Comparison of ENCODE assay signal across 1 cellular context in the genomic region with DNA sequence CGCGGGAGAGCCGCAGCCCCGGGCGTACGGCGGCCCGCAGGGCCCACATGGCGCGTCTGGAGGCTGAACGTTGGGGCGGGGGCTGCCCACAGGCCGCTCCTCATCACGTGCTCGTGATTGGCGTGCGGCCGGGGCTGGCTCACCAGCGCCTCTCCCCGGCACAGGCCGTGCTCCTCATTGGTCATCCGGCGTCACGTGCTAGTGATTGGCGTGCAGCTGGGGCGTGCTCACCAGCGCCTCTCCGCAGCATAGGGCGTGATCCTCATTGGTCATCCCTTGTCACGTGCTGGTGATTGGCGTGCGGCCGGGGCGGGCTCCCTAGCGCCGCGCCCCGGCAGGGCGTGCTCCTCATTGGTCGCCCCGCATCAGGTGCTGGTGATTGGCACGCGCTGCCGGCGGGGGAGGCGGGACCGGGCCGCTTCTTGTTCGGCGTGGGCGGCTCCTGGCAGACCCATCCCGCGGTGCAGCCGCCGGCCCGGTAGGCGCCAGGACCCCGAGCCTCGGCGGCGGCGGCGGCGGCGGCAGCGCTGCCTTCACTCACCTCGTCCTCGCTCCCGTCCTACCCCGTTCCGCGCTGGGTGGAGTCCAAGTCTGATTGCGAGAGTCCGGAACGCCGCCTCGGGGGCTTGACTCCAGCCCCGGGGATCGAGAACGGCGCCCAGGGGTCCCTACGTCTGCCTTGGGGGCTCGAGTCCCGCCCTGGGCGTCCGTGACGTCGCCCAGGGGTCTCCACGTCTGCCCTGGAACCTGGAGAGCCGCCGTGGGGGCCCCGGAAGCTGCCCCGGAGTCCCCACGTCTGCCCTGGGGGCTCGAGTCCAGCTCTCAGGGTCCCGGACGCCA.
TF ChIP-seq lines count a peak whose summit lies in the region.

TSS of gene GTPBP6 (minus strand) at position 58 of the 840 bp plus-strand sequence. CDS start at position 49, 9 bp downstream.

TF ChIP-seq in HepG2, 621 proteins besides CTCF, POLR2A, EP300 and RAD21 (continued from another document and continues in another):
- TF ChIP-seq, protein P1, sequence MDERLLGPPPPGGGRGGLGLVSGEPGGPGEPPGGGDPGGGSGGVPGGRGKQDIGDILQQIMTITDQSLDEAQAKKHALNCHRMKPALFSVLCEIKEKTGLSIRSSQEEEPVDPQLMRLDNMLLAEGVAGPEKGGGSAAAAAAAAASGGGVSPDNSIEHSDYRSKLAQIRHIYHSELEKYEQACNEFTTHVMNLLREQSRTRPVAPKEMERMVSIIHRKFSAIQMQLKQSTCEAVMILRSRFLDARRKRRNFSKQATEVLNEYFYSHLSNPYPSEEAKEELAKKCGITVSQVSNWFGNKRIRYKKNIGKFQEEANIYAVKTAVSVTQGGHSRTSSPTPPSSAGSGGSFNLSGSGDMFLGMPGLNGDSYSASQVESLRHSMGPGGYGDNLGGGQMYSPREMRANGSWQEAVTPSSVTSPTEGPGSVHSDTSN (CRISPR knock-in tag; IDR thresholded peaks at IDR 0.05) = peak; percentile 98
- TF ChIP-seq, protein P2, sequence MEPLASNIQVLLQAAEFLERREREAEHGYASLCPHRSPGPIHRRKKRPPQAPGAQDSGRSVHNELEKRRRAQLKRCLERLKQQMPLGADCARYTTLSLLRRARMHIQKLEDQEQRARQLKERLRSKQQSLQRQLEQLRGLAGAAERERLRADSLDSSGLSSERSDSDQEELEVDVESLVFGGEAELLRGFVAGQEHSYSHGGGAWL (CRISPR knock-in tag; IDR thresholded peaks at IDR 0.05) = peak; percentile 78
- TF ChIP-seq ZNF274 (CRISPR knock-in tag; IDR thresholded peaks at IDR 0.05) (peak; percentile 42; the same call in 1 of the 2 replicates), ZNF746 (CRISPR knock-in tag; IDR thresholded peaks at IDR 0.05) (no peak; the same call in 1 of the 2 replicates), ARNTL (CRISPR knock-in tag; IDR thresholded peaks at IDR 0.05) (0 out of 2 replicates have a peak, but pooled peaks have one; percentile 17), NFYC (CRISPR knock-in tag; IDR thresholded peaks at IDR 0.05) (peak; percentile 99), SP5 (CRISPR knock-in tag; IDR thresholded peaks at IDR 0.05; ENCODE audit: borderline replicate concordance, low read depth) (peak; percentile 28; the same call in 1 of the 2 replicates), BRF2 (CRISPR knock-in tag; IDR thresholded peaks at IDR 0.05) (0 out of 2 replicates have a peak, but pooled peaks have one; percentile 39), SMYD3 (CRISPR knock-in tag; IDR thresholded peaks at IDR 0.05) (0 out of 2 replicates have a peak, but pooled peaks have one; percentile 51), SRY (CRISPR knock-in tag; IDR thresholded peaks at IDR 0.05) (peak; percentile 65; the same call in 1 of the 2 replicates), IRF2 (CRISPR knock-in tag; IDR thresholded peaks at IDR 0.05) (0 out of 2 replicates have a peak, but pooled peaks have one; percentile 52), ETV6 (CRISPR knock-in tag; conservative IDR thresholded peaks at IDR 0.05) (0 out of 2 replicates have a peak, but pooled peaks have one; percentile 41), HIVEP1 (CRISPR knock-in tag; IDR thresholded peaks at IDR 0.05) (0 out of 2 replicates have a peak, but pooled peaks have one; percentile 14), ZNF12 (CRISPR knock-in tag; IDR thresholded peaks at IDR 0.05) (no peak), ZFP91 (CRISPR knock-in tag; IDR thresholded peaks at IDR 0.05; ENCODE audit: borderline replicate concordance) (peak; percentile 2; the same call in 1 of the 2 replicates), MLX (CRISPR knock-in tag; IDR thresholded peaks at IDR 0.05) (peak; percentile 78), MEIS1 (CRISPR knock-in tag; IDR thresholded peaks at IDR 0.05; ENCODE audit: borderline replicate concordance) (peak; percentile 62; the same call in 1 of the 2 replicates), REPIN1 (CRISPR knock-in tag; IDR thresholded peaks at IDR 0.05; ENCODE audit: borderline replicate concordance, low read depth) (peak; percentile 56; the same call in 1 of the 2 replicates), NFKBIZ (CRISPR knock-in tag; IDR thresholded peaks at IDR 0.05) (no peak), GPN1 (CRISPR knock-in tag; IDR thresholded peaks at IDR 0.05; ENCODE audit: borderline replicate concordance) (no peak), CEBPZ (IDR thresholded peaks at IDR 0.05; ENCODE audit: low read length) (no peak), SP1 (IDR thresholded peaks at IDR 0.05) (no peak), SP1 (CRISPR knock-in tag; IDR thresholded peaks at IDR 0.05) (peak; percentile 71; the same call in 1 of the 2 replicates), HOXA3 (CRISPR knock-in tag; IDR thresholded peaks at IDR 0.05) (peak; percentile 50; the same call in 1 of the 2 replicates), ZC3H4 (CRISPR knock-in tag; IDR thresholded peaks at IDR 0.05; ENCODE audit: borderline replicate concordance) (peak; percentile 34; the same call in 1 of the 2 replicates), ZNF18 (CRISPR knock-in tag; IDR thresholded peaks at IDR 0.05; ENCODE audit: insufficient replicate concordance) (no peak)
- TF ChIP-seq, protein P3, sequence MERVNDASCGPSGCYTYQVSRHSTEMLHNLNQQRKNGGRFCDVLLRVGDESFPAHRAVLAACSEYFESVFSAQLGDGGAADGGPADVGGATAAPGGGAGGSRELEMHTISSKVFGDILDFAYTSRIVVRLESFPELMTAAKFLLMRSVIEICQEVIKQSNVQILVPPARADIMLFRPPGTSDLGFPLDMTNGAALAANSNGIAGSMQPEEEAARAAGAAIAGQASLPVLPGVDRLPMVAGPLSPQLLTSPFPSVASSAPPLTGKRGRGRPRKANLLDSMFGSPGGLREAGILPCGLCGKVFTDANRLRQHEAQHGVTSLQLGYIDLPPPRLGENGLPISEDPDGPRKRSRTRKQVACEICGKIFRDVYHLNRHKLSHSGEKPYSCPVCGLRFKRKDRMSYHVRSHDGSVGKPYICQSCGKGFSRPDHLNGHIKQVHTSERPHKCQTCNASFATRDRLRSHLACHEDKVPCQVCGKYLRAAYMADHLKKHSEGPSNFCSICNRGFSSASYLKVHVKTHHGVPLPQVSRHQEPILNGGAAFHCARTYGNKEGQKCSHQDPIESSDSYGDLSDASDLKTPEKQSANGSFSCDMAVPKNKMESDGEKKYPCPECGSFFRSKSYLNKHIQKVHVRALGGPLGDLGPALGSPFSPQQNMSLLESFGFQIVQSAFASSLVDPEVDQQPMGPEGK (CRISPR knock-in tag; IDR thresholded peaks at IDR 0.05) = peak; percentile 69
- TF ChIP-seq, protein P4, sequence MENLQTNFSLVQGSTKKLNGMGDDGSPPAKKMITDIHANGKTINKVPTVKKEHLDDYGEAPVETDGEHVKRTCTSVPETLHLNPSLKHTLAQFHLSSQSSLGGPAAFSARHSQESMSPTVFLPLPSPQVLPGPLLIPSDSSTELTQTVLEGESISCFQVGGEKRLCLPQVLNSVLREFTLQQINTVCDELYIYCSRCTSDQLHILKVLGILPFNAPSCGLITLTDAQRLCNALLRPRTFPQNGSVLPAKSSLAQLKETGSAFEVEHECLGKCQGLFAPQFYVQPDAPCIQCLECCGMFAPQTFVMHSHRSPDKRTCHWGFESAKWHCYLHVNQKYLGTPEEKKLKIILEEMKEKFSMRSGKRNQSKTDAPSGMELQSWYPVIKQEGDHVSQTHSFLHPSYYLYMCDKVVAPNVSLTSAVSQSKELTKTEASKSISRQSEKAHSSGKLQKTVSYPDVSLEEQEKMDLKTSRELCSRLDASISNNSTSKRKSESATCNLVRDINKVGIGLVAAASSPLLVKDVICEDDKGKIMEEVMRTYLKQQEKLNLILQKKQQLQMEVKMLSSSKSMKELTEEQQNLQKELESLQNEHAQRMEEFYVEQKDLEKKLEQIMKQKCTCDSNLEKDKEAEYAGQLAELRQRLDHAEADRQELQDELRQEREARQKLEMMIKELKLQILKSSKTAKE (CRISPR knock-in tag; IDR thresholded peaks at IDR 0.05; ENCODE audit: borderline replicate concordance) = no peak
- TF ChIP-seq, protein P5, sequence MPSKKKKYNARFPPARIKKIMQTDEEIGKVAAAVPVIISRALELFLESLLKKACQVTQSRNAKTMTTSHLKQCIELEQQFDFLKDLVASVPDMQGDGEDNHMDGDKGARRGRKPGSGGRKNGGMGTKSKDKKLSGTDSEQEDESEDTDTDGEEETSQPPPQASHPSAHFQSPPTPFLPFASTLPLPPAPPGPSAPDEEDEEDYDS (CRISPR knock-in tag; IDR thresholded peaks at IDR 0.05) = peak; percentile 76
- TF ChIP-seq, protein P6, sequence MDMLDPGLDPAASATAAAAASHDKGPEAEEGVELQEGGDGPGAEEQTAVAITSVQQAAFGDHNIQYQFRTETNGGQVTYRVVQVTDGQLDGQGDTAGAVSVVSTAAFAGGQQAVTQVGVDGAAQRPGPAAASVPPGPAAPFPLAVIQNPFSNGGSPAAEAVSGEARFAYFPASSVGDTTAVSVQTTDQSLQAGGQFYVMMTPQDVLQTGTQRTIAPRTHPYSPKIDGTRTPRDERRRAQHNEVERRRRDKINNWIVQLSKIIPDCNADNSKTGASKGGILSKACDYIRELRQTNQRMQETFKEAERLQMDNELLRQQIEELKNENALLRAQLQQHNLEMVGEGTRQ (IDR thresholded peaks at IDR 0.05; ENCODE audit: low read depth, low read length) = peak; percentile 100
- TF ChIP-seq, protein P6 (CRISPR knock-in tag; IDR thresholded peaks at IDR 0.05; ENCODE audit: borderline replicate concordance) = peak; percentile 97; the same call in 1 of the 2 replicates
